Comparison of ENCODE assay signal across 8 cellular contexts in genomic region chr9:124045076-124045829, GRCh38. TPM values are rescaled to one million over a fixed set of nuclear protein-coding genes. Genes with fewer than 3 reads are reported as not detected.
A peak's percentile ranks its signal among the peaks of the same experiment; 100 is the strongest.
DNase-seq lines count a peak whose midpoint lies in the region; ATAC-seq and TF ChIP-seq lines count a peak whose summit lies in the region.

No MANE protein-coding gene starts in this region.

- peak overlapping the region; percentile 16 for H3K4me3 ChIP-seq in RWPE2 (ENCODE audit: severe bottlenecking)
- H3K4me3 ChIP-seq in foreskin fibroblast (ENCODE audit: low read depth in 1 of 2, low read length in 2 of 2), result peak overlapping the region; percentile 44 to 46
- peak overlapping the region; percentile 48 for H3K4me3 ChIP-seq in rectal smooth muscle tissue (ENCODE audit: low read length)

- intact Hi-C loops in CD4-positive, alpha-beta T cell (cut with DNase I, micrococcal nuclease), result no loop called here

- no peak overlapping the region for H3K9ac ChIP-seq in rectal smooth muscle tissue (ENCODE audit: low read length)

- no peaks in the 10 kb centered on the region for H3K36me3 Mint-ChIP-seq in T-helper 2 cell treated with Interferon-gamma antibody and Interleukin-4, amounts not matched to agents 5 μg/mL and 100 μg/mL, for 36 hours (ENCODE audit: low read depth)
- H3K36me3 Mint-ChIP-seq in CD4-positive, alpha-beta T cell (ENCODE audit: low read depth), result no peaks in the 10 kb centered on the region

- no peaks in the 10 kb centered on the region for H3K36me3 ChIP-seq in RWPE2 (ENCODE audit: low read depth)
- H3K36me3 ChIP-seq in rectal smooth muscle tissue (ENCODE audit: control insufficient read depth, insufficient read depth, low read length), result no peaks in the 10 kb centered on the region

- POLR2A ChIA-PET in CD4-positive, alpha-beta T cell (lab: Charles Lee), result no interaction called here

- no peaks in the 10 kb centered on the region for H3K9me3 Mint-ChIP-seq in T-helper 2 cell treated with Interferon-gamma antibody and Interleukin-4, amounts not matched to agents 5 μg/mL and 100 μg/mL, for 36 hours
- no peaks in the 10 kb centered on the region for H3K9me3 Mint-ChIP-seq in CD4-positive, alpha-beta T cell

- H3K9me3 ChIP-seq in RWPE2 (ENCODE audit: severe bottlenecking), result no peaks in the 10 kb centered on the region
- H3K9me3 ChIP-seq in CD4-positive, alpha-beta T cell (ENCODE audit: control insufficient read depth, low read length), result no peaks in the 10 kb centered on the region

- H3K4me1 Mint-ChIP-seq in T-helper 2 cell treated with Interferon-gamma antibody and Interleukin-4, amounts not matched to agents 5 μg/mL and 100 μg/mL, for 36 hours (ENCODE audit: low read depth), result no peaks in the 10 kb centered on the region
- peaks cover 20% of the 10 kb centered on the region for H3K4me1 Mint-ChIP-seq in CD4-positive, alpha-beta T cell (ENCODE audit: low read depth)

- ATAC-seq in RWPE2 (ENCODE audit: low read depth), result peak; percentile 68
- no peak for ATAC-seq in GM21576 (IDR thresholded peaks at IDR 0.05; ENCODE audit: unreplicated experiment)
- ATAC-seq in CD4-positive, alpha-beta T cell (ENCODE audit: poor library complexity), result no peak

- no peak overlapping the region for H3K27ac ChIP-seq in RWPE2 (ENCODE audit: poor library complexity, severe bottlenecking)
- no peak overlapping the region for H3K27ac ChIP-seq in rectal smooth muscle tissue (ENCODE audit: low read depth, low read length)
- no peak overlapping the region for H3K27ac ChIP-seq in CD4-positive, alpha-beta T cell (ENCODE audit: low read depth, low read length)

- peaks cover 60% of the 10 kb centered on the region for H3K27me3 Mint-ChIP-seq in T-helper 2 cell treated with Interferon-gamma antibody and Interleukin-4, amounts not matched to agents 5 μg/mL and 100 μg/mL, for 36 hours (ENCODE audit: low read depth)
- H3K27me3 Mint-ChIP-seq in CD4-positive, alpha-beta T cell, result peaks cover 79% of the 10 kb centered on the region

- no peak overlapping the region for H3K27ac Mint-ChIP-seq in T-helper 2 cell treated with Interferon-gamma antibody and Interleukin-4, amounts not matched to agents 5 μg/mL and 100 μg/mL, for 36 hours
- no peak overlapping the region for H3K27ac Mint-ChIP-seq in CD4-positive, alpha-beta T cell

- H3K27me3 ChIP-seq in RWPE2 (ENCODE audit: insufficient read depth, poor library complexity, severe bottlenecking) (peaks cover 10% of the 10 kb centered on the region), rectal smooth muscle tissue (ENCODE audit: control insufficient read depth, insufficient read depth, low read length) (peaks cover 12% of the 10 kb centered on the region)
- peaks cover 63% of the 10 kb centered on the region for H3K27me3 ChIP-seq in CD4-positive, alpha-beta T cell (ENCODE audit: control insufficient read depth, insufficient read depth, low read length)

- H3K4me3 Mint-ChIP-seq in T-helper 2 cell treated with Interferon-gamma antibody and Interleukin-4, amounts not matched to agents 5 μg/mL and 100 μg/mL, for 36 hours, result no peak overlapping the region
- H3K4me3 Mint-ChIP-seq in CD4-positive, alpha-beta T cell, result no peak overlapping the region

- DNase-seq in GM03348 (ENCODE audit: low spot score), result peak; percentile 65
- no peak for DNase-seq in RWPE2 (ENCODE audit: low spot score)
- peak in 1 of 2 donors; percentile 50 for DNase-seq in foreskin fibroblast
- DNase-seq in HT-29 (ENCODE audit: low spot score), result no peak
- DNase-seq in T-helper 2 cell treated with Interferon-gamma antibody and Interleukin-4, amounts not matched to agents 5 μg/mL and 100 μg/mL, for 36 hours (ENCODE audit: low spot score), result no peak
- no peak for DNase-seq in CD4-positive, alpha-beta T cell

- TF ChIP-seq CTCF in RWPE2 (IDR thresholded peaks at IDR 0.05; ENCODE audit: poor library complexity, severe bottlenecking) (no peak), foreskin fibroblast (IDR thresholded peaks at IDR 0.05; ENCODE audit: low read depth, low read length) (no peak)
- TF ChIP-seq CTCF in CD4-positive, alpha-beta T cell (IDR thresholded peaks at IDR 0.05), result no peak

- CTCF ChIA-PET in CD4-positive, alpha-beta T cell (lab: Charles Lee), result no interaction called here

- no peaks in the 10 kb centered on the region for H3K4me1 ChIP-seq in RWPE2 (ENCODE audit: insufficient read depth, poor library complexity, severe bottlenecking)
- no peaks in the 10 kb centered on the region for H3K4me1 ChIP-seq in rectal smooth muscle tissue (ENCODE audit: control insufficient read depth, insufficient read depth, low read length)

RNA-seq across cellular contexts. Expression of gene LHX2, which starts 33.7 kb away (rescaled TPM):
- total RNA-seq in HT-29 (2014; rRNA removed; shearing (Covaris generic)), result not detected in 2 replicates
- under 1 TPM in 1 of 2 experiments, not detected in 1; 0.14 TPM for total RNA-seq in CD4-positive, alpha-beta T cell
